Comparison of ENCODE assay signal across 8 cellular contexts in genomic region chr5:90386099-90386710, GRCh38. TPM values are rescaled to one million over a fixed set of nuclear protein-coding genes. Genes with fewer than 3 reads are reported as not detected.
A peak's percentile ranks its signal among the peaks of the same experiment; 100 is the strongest.
DNase-seq lines count a peak whose midpoint lies in the region; FAIRE-seq and TF ChIP-seq lines count a peak whose summit lies in the region.

No MANE protein-coding gene starts in this region.

- H3K27me3 ChIP-seq in hepatocyte, result no peaks in the 10 kb centered on the region

- no peak overlapping the region for H3K27ac Mint-ChIP-seq in activated CD4-positive, alpha-beta T cell treated with anti-CD3 and anti-CD28 coated beads, Interleukin-2, amount 10 ng/mL, durations not matched to agents 24 days and 14 days

- H3K79me2 ChIP-seq in hepatocyte, result no peaks in the 10 kb centered on the region

- FAIRE-seq in GM19239 (lab: Jason Lieb, UNC), result peak; percentile 54

- DNase-seq in ACHN (peak; percentile 25), GM19239 (ENCODE audit: insufficient read length, low spot score) (no peak), SK-MEL-5 (ENCODE audit: low read depth, low spot score) (peak; percentile 57), hepatocyte (ENCODE audit: low spot score) (peak; percentile 28), posterior cingulate gyrus (no peak), DMS153 (lab: John Stamatoyannopoulos, UW) (no peak)
- no peak for DNase-seq in stimulated activated CD4-positive, alpha-beta T cell treated with anti-CD3 and anti-CD28 coated beads, Interleukin-4, amount 100 ng/mL, for 4 hours
- DNase-seq in activated CD4-positive, alpha-beta T cell treated with anti-CD3 and anti-CD28 coated beads, Interleukin-2, amount 10 ng/mL, durations not matched to agents 24 days and 14 days, result no peak

- no peaks in the 10 kb centered on the region for H3K36me3 ChIP-seq in hepatocyte (replicated peaks; ENCODE audit: insufficient read depth, low read depth)

- H3K4me1 ChIP-seq in hepatocyte (ENCODE audit: insufficient read depth), result no peaks in the 10 kb centered on the region

- H3K9me3 Mint-ChIP-seq in activated CD4-positive, alpha-beta T cell treated with anti-CD3 and anti-CD28 coated beads, Interleukin-2, amount 10 ng/mL, durations not matched to agents 24 days and 14 days, result no peaks in the 10 kb centered on the region

- intact Hi-C loops in posterior cingulate gyrus (cut with DNase I), result loop anchor here (10.0 kb wide), 1 partner anchor 1661 kb away; no protein-coding TSS in a partner anchor
- intact Hi-C loops in activated CD4-positive, alpha-beta T cell treated with anti-CD3 and anti-CD28 coated beads, Interleukin-2, amount 10 ng/mL, durations not matched to agents 24 days and 14 days (cut with micrococcal nuclease), result no loop called here

- no peaks in the 10 kb centered on the region for H4K20me1 ChIP-seq in hepatocyte (ENCODE audit: insufficient read depth, poor library complexity, severe bottlenecking)

- H3K4me3 ChIP-seq in hepatocyte, result no peak overlapping the region

- peak; percentile 63 for TF ChIP-seq CTCF in hepatocyte (IDR thresholded peaks at IDR 0.05; ENCODE audit: poor library complexity)

- peaks cover 3% of the 10 kb centered on the region for H3K4me1 Mint-ChIP-seq in activated CD4-positive, alpha-beta T cell treated with anti-CD3 and anti-CD28 coated beads, Interleukin-2, amount 10 ng/mL, durations not matched to agents 24 days and 14 days

- H2AFZ ChIP-seq in hepatocyte, result no peak overlapping the region

- no peaks in the 10 kb centered on the region for H3K36me3 Mint-ChIP-seq in activated CD4-positive, alpha-beta T cell treated with anti-CD3 and anti-CD28 coated beads, Interleukin-2, amount 10 ng/mL, durations not matched to agents 24 days and 14 days (ENCODE audit: low read depth)

- H3K4me3 Mint-ChIP-seq in activated CD4-positive, alpha-beta T cell treated with anti-CD3 and anti-CD28 coated beads, Interleukin-2, amount 10 ng/mL, durations not matched to agents 24 days and 14 days, result no peak overlapping the region

- H3K27ac ChIP-seq in hepatocyte, result no peak overlapping the region

- no peak overlapping the region for H3K4me2 ChIP-seq in hepatocyte

- peaks cover 8% of the 10 kb centered on the region for H3K27me3 Mint-ChIP-seq in activated CD4-positive, alpha-beta T cell treated with anti-CD3 and anti-CD28 coated beads, Interleukin-2, amount 10 ng/mL, durations not matched to agents 24 days and 14 days

- no peaks in the 10 kb centered on the region for H3K9me3 ChIP-seq in hepatocyte (ENCODE audit: low read depth)

- no peaks in the 10 kb centered on the region for H3K9me2 ChIP-seq in hepatocyte (replicated peaks; ENCODE audit: insufficient read depth)

- in situ Hi-C loops in ACHN (cut with HindIII; ENCODE audit: low pct_ligation_motif_present, low pct_unique_long_range_greater_than_20kb, low sequenced_read_pairs), result no loop called here
- in situ Hi-C loops in SK-MEL-5 (cut with HindIII; ENCODE audit: low pct_unique_long_range_greater_than_20kb, low sequenced_read_pairs), result no loop called here

- 97% methylated on average over 1 of the region's 1 CpG for WGBS in hepatocyte (ENCODE audit: low lambda C conversion rate, missing lambda C conversion rate)

RNA-seq across cellular contexts. Expression of gene CETN3, which starts 23.4 kb away (rescaled TPM):
- 48.5 and 50.5 TPM in 2 replicates for total RNA-seq in SK-MEL-5 (2014; rRNA removed; shearing (Covaris generic))
- polyA plus RNA-seq in SK-MEL-5 (2015; cell fraction: cytosol; rRNA removed), result 19.9 and 23.7 TPM in 2 replicates
- polyA plus RNA-seq in SK-MEL-5 (2015; cell fraction: nucleus; rRNA removed), result 21.0 and 23.5 TPM in 2 replicates
- total RNA-seq in hepatocyte, result 15.7 and 25.2 TPM in 2 replicates
- polyA plus RNA-seq in hepatocyte, result 33.8 and 37.0 TPM in 2 replicates
- total RNA-seq in activated CD4-positive, alpha-beta T cell treated with anti-CD3 and anti-CD28 coated beads, Interleukin-2, amount 10 ng/mL, durations not matched to agents 24 days and 14 days, result 39.4 and 40.0 TPM in 2 replicates

Comparison
In these comparisons a context has a peak if more than half of its experiments do, and no peak if none do; other contexts are left out.
1. DNase-seq: peak in ACHN (single experiment), SK-MEL-5 (single experiment) and hepatocyte (single experiment); none in GM19239 (single experiment), posterior cingulate gyrus (0 of 10), stimulated activated CD4-positive, alpha-beta T cell treated with anti-CD3 and anti-CD28 coated beads, Interleukin-4, amount 100 ng/mL, for 4 hours (0 of 2), DMS153 (single experiment) and activated CD4-positive, alpha-beta T cell treated with anti-CD3 and anti-CD28 coated beads, Interleukin-2, amount 10 ng/mL, durations not matched to agents 24 days and 14 days (single experiment).